9 cellular contexts compared by ENCODE assay signal in the genomic region with DNA sequence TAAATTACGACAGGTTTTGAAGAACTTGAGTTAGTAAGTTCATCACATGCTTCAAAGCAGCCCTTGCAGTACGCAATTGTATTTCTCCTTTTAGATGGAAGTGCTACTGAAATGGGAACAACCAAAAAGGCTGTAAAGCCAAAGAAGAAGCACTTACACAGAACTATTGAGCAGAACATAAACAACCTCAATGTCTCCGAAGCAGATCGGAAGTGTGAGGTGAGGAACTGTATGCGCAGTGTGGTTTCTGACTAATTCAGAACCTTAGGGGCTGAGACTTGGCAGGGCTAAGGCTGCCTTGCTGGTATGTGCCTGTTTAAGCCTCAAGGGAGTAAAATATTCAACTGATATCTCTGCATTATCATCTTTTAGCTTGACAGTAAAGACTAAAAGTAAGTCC. TPM values are rescaled to one million over a fixed set of nuclear protein-coding genes. Genes with fewer than 3 reads are reported as not detected.
A peak's percentile ranks its signal among the peaks of the same experiment; 100 is the strongest.
DNase-seq lines count a peak whose midpoint lies in the region; ATAC-seq and TF ChIP-seq lines count a peak whose summit lies in the region.
"Had no signal": no experiment of that assay in that cellular context is flagged by ENCODE, and none has a peak within 500 bp of the region (broad histone marks: within the 10 kb centered on the region; RNA-seq: fewer than 3 reads in every experiment).

No MANE protein-coding gene starts in this region.

- H3K4me3 Mint-ChIP-seq in CD8-positive, alpha-beta T cell: no peak overlapping the region
- H3K4me3 Mint-ChIP-seq in central memory CD8-positive, alpha-beta T cell: peak overlapping the region; percentile 60

- no peak for TF ChIP-seq CTCF in CD8-positive, alpha-beta T cell (IDR thresholded peaks at IDR 0.05)
- no peak for TF ChIP-seq CTCF in HL-60 (IDR thresholded peaks at IDR 0.05; ENCODE audit: insufficient read depth, low read length)

- peak overlapping the region; percentile 19 for H3K27ac ChIP-seq in CD8-positive, alpha-beta T cell (ENCODE audit: low read depth, low read length)
- H3K27ac ChIP-seq in HL-60 (replicated peaks): peak overlapping the region; percentile 54
- H3K27ac ChIP-seq: SK-N-MC had no signal

- ATAC-seq in CD8-positive, alpha-beta T cell: peak; percentile 78
- peak; percentile 76 for ATAC-seq in GM21367 (IDR thresholded peaks at IDR 0.05; ENCODE audit: unreplicated experiment)
- peak; percentile 92 for ATAC-seq in central memory CD8-positive, alpha-beta T cell (replicated peaks; ENCODE audit: extremely low read depth, poor library complexity, severe bottlenecking)

- intact Hi-C loops in CD8-positive, alpha-beta T cell (cut with DNase I, micrococcal nuclease): loop anchor here in 1 of 2 experiments (1.0 to 5.0 kb wide), 2 partner anchors 39 to 143 kb away; partner anchors contain the start of gene SNRNP200

- peak overlapping the region; percentile 80 for H3K27ac Mint-ChIP-seq in CD8-positive, alpha-beta T cell
- peak overlapping the region; percentile 96 for H3K27ac Mint-ChIP-seq in central memory CD8-positive, alpha-beta T cell (ENCODE audit: low read depth)

- H3K9me3 ChIP-seq in CD8-positive, alpha-beta T cell (ENCODE audit: low read length): no peaks in the 10 kb centered on the region

- H3K4me1 Mint-ChIP-seq in CD8-positive, alpha-beta T cell (ENCODE audit: low read depth): peaks cover 40% of the 10 kb centered on the region
- peaks cover 66% of the 10 kb centered on the region for H3K4me1 Mint-ChIP-seq in central memory CD8-positive, alpha-beta T cell

- no peaks in the 10 kb centered on the region for H3K36me3 Mint-ChIP-seq in CD8-positive, alpha-beta T cell
- peaks cover 5% of the 10 kb centered on the region for H3K36me3 Mint-ChIP-seq in central memory CD8-positive, alpha-beta T cell (ENCODE audit: insufficient read depth)

- CTCF ChIA-PET in CD8-positive, alpha-beta T cell (lab: Charles Lee): interaction anchor here (0.8 to 2.3 kb wide), 9 partner anchors 8 to 210 kb away, joined by 3 to 11 read pairs (median 6); partner anchors contain the start of gene NCAPH

- no peaks in the 10 kb centered on the region for H3K9me3 Mint-ChIP-seq in CD8-positive, alpha-beta T cell
- H3K9me3 Mint-ChIP-seq in central memory CD8-positive, alpha-beta T cell: no peaks in the 10 kb centered on the region

- H3K27me3 ChIP-seq in CD8-positive, alpha-beta T cell (ENCODE audit: insufficient read depth, low read length): no peaks in the 10 kb centered on the region
- H3K27me3 ChIP-seq in HL-60 (ENCODE audit: insufficient read depth, poor library complexity, severe bottlenecking): no peaks in the 10 kb centered on the region

- H3K4me3 ChIP-seq in CD8-positive, alpha-beta T cell (ENCODE audit: low read depth, low read length): no peak overlapping the region
- no peak overlapping the region for H3K4me3 ChIP-seq in HL-60 (replicated peaks; ENCODE audit: insufficient read depth, low read length)
- H3K4me3 ChIP-seq: SK-N-MC had no signal

- H3K4me1 ChIP-seq in CD8-positive, alpha-beta T cell (ENCODE audit: insufficient read depth, low read length): peaks cover 16% of the 10 kb centered on the region

- no peaks in the 10 kb centered on the region for H3K27me3 Mint-ChIP-seq in CD8-positive, alpha-beta T cell (ENCODE audit: low read depth)
- no peaks in the 10 kb centered on the region for H3K27me3 Mint-ChIP-seq in central memory CD8-positive, alpha-beta T cell

- POLR2A ChIA-PET in CD8-positive, alpha-beta T cell (lab: Charles Lee): interaction anchor here (1.0 to 2.7 kb wide), 3 partner anchors 9 to 23 kb away, joined by 6 to 8 read pairs (median 8); partner anchors contain the start of genes ITPRIPL1 and NCAPH

- H3K36me3 ChIP-seq in CD8-positive, alpha-beta T cell (ENCODE audit: insufficient read depth, low read length): no peaks in the 10 kb centered on the region

- DNase-seq in CD8-positive, alpha-beta T cell: peak in 6 of 7 experiments; percentile 29 to 68 (median 54)
- DNase-seq in HL-60 (ENCODE audit: low read depth in 1 of 2, low spot score in 1 of 2) (peak in 1 of 2 experiments; percentile 64), NCI-H345 treated with DMSO at 0.1 percent for 48 hours (lab: John Stamatoyannopoulos, UW; ENCODE audit: unreplicated experiment) (no peak), NCI-H1417 (lab: John Stamatoyannopoulos, UW) (no peak), kidney glomerular epithelial cell (lab: John Stamatoyannopoulos, UW) (no peak), cerebellar cortex (ENCODE audit: low spot score) (no peak)
- peak in 1 of 2 donors; percentile 67 for DNase-seq in central memory CD8-positive, alpha-beta T cell (ENCODE audit: low spot score in 2 of 2)

RNA-seq across cellular contexts. Expression of gene NCAPH, which starts 8.4 kb away (rescaled TPM):
- 1 to 10 TPM; 2.0 to 2.5 TPM for total RNA-seq in CD8-positive, alpha-beta T cell

RNA-seq across cellular contexts. Expression of gene ITPRIPL1, which starts 18.9 kb away (rescaled TPM):
- total RNA-seq in CD8-positive, alpha-beta T cell: 1 to 10 TPM; 5.6 to 6.6 TPM

RNA-seq across cellular contexts. Expression of gene SNRNP200, which starts 38.7 kb away (rescaled TPM):
- total RNA-seq in CD8-positive, alpha-beta T cell: 100 to 1,000 TPM; 318 to 348 TPM

Comparison
In these comparisons a context has a peak if more than half of its experiments do, and no peak if none do; other contexts are left out.
1. DNase-seq: peak in CD8-positive, alpha-beta T cell (6 of 7); none in NCI-H345 treated with DMSO at 0.1 percent for 48 hours (single experiment), NCI-H1417 (0 of 3), kidney glomerular epithelial cell (single experiment) and cerebellar cortex (single experiment).
2. Peak in every context shown above with its lines, with median percentiles within 50 percentile points of each other: ATAC-seq.